Comparison of ENCODE assay signal across 1 cellular context in genomic region chr9:91536211-91536691, GRCh38.
A peak's percentile ranks its signal among the peaks of the same experiment; 100 is the strongest.
TF ChIP-seq lines count a peak whose summit lies in the region.

No MANE protein-coding gene starts in this region.

TF ChIP-seq in HepG2, 621 proteins besides CTCF, POLR2A, EP300 and RAD21 (continued from another document and continues in another):
- TF ChIP-seq PRDM10 (CRISPR knock-in tag; IDR thresholded peaks at IDR 0.05; ENCODE audit: low read depth) (no peak), ZNF740 (CRISPR knock-in tag; IDR thresholded peaks at IDR 0.05) (no peak), PAX8 (CRISPR knock-in tag; IDR thresholded peaks at IDR 0.05; ENCODE audit: borderline replicate concordance) (no peak), DMAP1 (CRISPR knock-in tag; IDR thresholded peaks at IDR 0.05) (no peak), REST (IDR thresholded peaks at IDR 0.05; ENCODE audit: borderline replicate concordance in 1 of 2, low read depth in 1 of 2, low read length in 2 of 2) (peak; percentile 27 to 89), ZFP36L1 (CRISPR knock-in tag; IDR thresholded peaks at IDR 0.05) (0 out of 2 replicates have a peak, but pooled peaks have one; percentile 28), GTF2F1 (IDR thresholded peaks at IDR 0.05; ENCODE audit: low read length) (no peak), ZBTB25 (CRISPR knock-in tag; IDR thresholded peaks at IDR 0.05) (no peak), ZFX (CRISPR knock-in tag; IDR thresholded peaks at IDR 0.05; ENCODE audit: low read depth) (0 out of 2 replicates have a peak, but pooled peaks have one; percentile 22), TBX2 (CRISPR knock-in tag; IDR thresholded peaks at IDR 0.05; ENCODE audit: borderline replicate concordance) (peak; percentile 38; the same call in 1 of the 2 replicates), ZNF205 (CRISPR knock-in tag; IDR thresholded peaks at IDR 0.05) (no peak), ZNF281 (CRISPR knock-in tag; IDR thresholded peaks at IDR 0.05; ENCODE audit: borderline replicate concordance) (no peak), FOXK1 (CRISPR knock-in tag; IDR thresholded peaks at IDR 0.05; ENCODE audit: borderline replicate concordance, low read depth) (peak; percentile 62; the same call in 1 of the 2 replicates), TEAD3 (CRISPR knock-in tag; optimal IDR thresholded peaks at IDR 0.05; ENCODE audit: borderline replicate concordance) (peak; percentile 34), ETV5 (CRISPR knock-in tag; IDR thresholded peaks at IDR 0.05; ENCODE audit: borderline replicate concordance) (no peak), MED1 (CRISPR knock-in tag; IDR thresholded peaks at IDR 0.05) (no peak), HNRNPK (IDR thresholded peaks at IDR 0.05; ENCODE audit: low read depth, low read length, poor library complexity, severe bottlenecking) (no peak), ZNF572 (CRISPR knock-in tag; IDR thresholded peaks at IDR 0.05) (no peak), FOXP1 (IDR thresholded peaks at IDR 0.05) (no peak), FOXP1 (CRISPR knock-in tag; IDR thresholded peaks at IDR 0.05) (peak; percentile 90), NR2F6 (IDR thresholded peaks at IDR 0.05) (no peak), NR2F6 (CRISPR knock-in tag; IDR thresholded peaks at IDR 0.05) (0 out of 2 replicates have a peak, but pooled peaks have one; percentile 31), TERF1 (CRISPR knock-in tag; IDR thresholded peaks at IDR 0.05) (no peak), FOXO1 (CRISPR knock-in tag; IDR thresholded peaks at IDR 0.05) (peak; percentile 74; the same call in 1 of the 2 replicates), MTA3 (CRISPR knock-in tag; IDR thresholded peaks at IDR 0.05) (no peak), ARID5B (CRISPR knock-in tag; IDR thresholded peaks at IDR 0.05) (peak; percentile 77), MAFG (CRISPR knock-in tag; IDR thresholded peaks at IDR 0.05) (no peak), SMC3 (IDR thresholded peaks at IDR 0.05; ENCODE audit: low read length) (no peak), ZNF510 (CRISPR knock-in tag; IDR thresholded peaks at IDR 0.05; ENCODE audit: low read depth) (no peak), ESRRA (CRISPR knock-in tag; IDR thresholded peaks at IDR 0.05; ENCODE audit: low read depth) (no peak), ZNF232 (CRISPR knock-in tag; IDR thresholded peaks at IDR 0.05; ENCODE audit: borderline replicate concordance) (no peak), ZNF12 (CRISPR knock-in tag; IDR thresholded peaks at IDR 0.05) (peak; percentile 37; the same call in 1 of the 2 replicates), SSRP1 (CRISPR knock-in tag; IDR thresholded peaks at IDR 0.05) (no peak), FOSL2 (CRISPR knock-in tag; IDR thresholded peaks at IDR 0.05) (peak; percentile 48), ZNF280B (CRISPR knock-in tag; IDR thresholded peaks at IDR 0.05; ENCODE audit: borderline replicate concordance) (no peak), ZNF629 (CRISPR knock-in tag; conservative IDR thresholded peaks at IDR 0.05) (no peak), JUNB (CRISPR knock-in tag; IDR thresholded peaks at IDR 0.05; ENCODE audit: borderline replicate concordance) (no peak), SALL1 (CRISPR knock-in tag; IDR thresholded peaks at IDR 0.05) (peak; percentile 40; the same call in 1 of the 2 replicates), TFE3 (CRISPR knock-in tag; IDR thresholded peaks at IDR 0.05) (no peak), ZNF136 (CRISPR knock-in tag; IDR thresholded peaks at IDR 0.05; ENCODE audit: low read depth) (no peak), GATAD2A (CRISPR knock-in tag; IDR thresholded peaks at IDR 0.05) (peak; percentile 66)
